In genomic region chr15:71313806-71314205, GRCh38 we compare ENCODE assay signal across 13 cellular contexts.
"Had no signal": no experiment of that assay in that cellular context is flagged by ENCODE, and none has a peak within 500 bp of the region (broad histone marks: within the 10 kb centered on the region; RNA-seq: fewer than 3 reads in every experiment).

No MANE protein-coding gene starts in this region.

- H3K4me3 Mint-ChIP-seq: activated B cell treated with CpG ODN at 0.5 μM for 24 hours; activated CD4-positive, alpha-beta T cell treated with anti-CD3 and anti-CD28 coated beads, Interleukin-2, amount 10 ng/mL, durations not matched to agents 24 days and 14 days; activated naive CD4-positive, alpha-beta T cell treated with anti-CD3 and anti-CD28 coated beads, Interleukin-2, amount 10 ng/mL, durations not matched to agents 7 days and 5 days; activated T-helper 17 cell treated with anti-CD3 and anti-CD28 coated beads, Interleukin-2, amount 50 U/mL, for 72 hours; neural crest cell; stimulated activated naive CD8-positive, alpha-beta T cell treated with anti-CD3 and anti-CD28 coated beads, Interleukin-15, amount 100 ng/mL, for 72 hours; T-helper 1 cell treated with Interleukin-12 subunit alpha and Interleukin-12 subunit beta and Interleukin-4 antibody, amounts not matched to agents 30 μg/mL and 1 μg/mL, for 36 hours had no signal

- ATAC-seq: activated T-helper 17 cell treated with anti-CD3 and anti-CD28 coated beads, Interleukin-2, amount 50 U/mL, for 72 hours; heart right ventricle; stimulated activated naive CD8-positive, alpha-beta T cell treated with anti-CD3 and anti-CD28 coated beads, Interleukin-15, amount 100 ng/mL, for 72 hours had no signal

- H3K27ac Mint-ChIP-seq: activated B cell treated with CpG ODN at 0.5 μM for 24 hours; activated CD4-positive, alpha-beta T cell treated with anti-CD3 and anti-CD28 coated beads, Interleukin-2, amount 10 ng/mL, durations not matched to agents 24 days and 14 days; activated naive CD4-positive, alpha-beta T cell treated with anti-CD3 and anti-CD28 coated beads, Interleukin-2, amount 10 ng/mL, durations not matched to agents 7 days and 5 days; activated T-helper 17 cell treated with anti-CD3 and anti-CD28 coated beads, Interleukin-2, amount 50 U/mL, for 72 hours; stimulated activated naive CD8-positive, alpha-beta T cell treated with anti-CD3 and anti-CD28 coated beads, Interleukin-15, amount 100 ng/mL, for 72 hours; T-helper 1 cell treated with Interleukin-12 subunit alpha and Interleukin-12 subunit beta and Interleukin-4 antibody, amounts not matched to agents 30 μg/mL and 1 μg/mL, for 36 hours had no signal

- DNase-seq: activated B cell treated with CpG ODN at 0.5 μM for 24 hours; activated CD4-positive, alpha-beta T cell treated with anti-CD3 and anti-CD28 coated beads, Interleukin-2, amount 10 ng/mL, durations not matched to agents 24 days and 14 days; activated CD8-positive, alpha-beta memory T cell treated with anti-CD3 and anti-CD28 coated beads for 24 hours; activated naive CD4-positive, alpha-beta T cell treated with anti-CD3 and anti-CD28 coated beads, Interleukin-2, amount 10 ng/mL, durations not matched to agents 7 days and 5 days; activated T-cell treated with anti-CD3 and anti-CD28 coated beads for 4 hours; heart right ventricle; kidney; mesendoderm; stimulated activated CD4-positive, alpha-beta T cell treated with anti-CD3 and anti-CD28 coated beads, Interleukin-4, amount 100 ng/mL, for 4 hours; stimulated activated naive CD8-positive, alpha-beta T cell treated with anti-CD3 and anti-CD28 coated beads, Interleukin-15, amount 100 ng/mL, for 72 hours had no signal

- H3K36me3 Mint-ChIP-seq: activated naive CD4-positive, alpha-beta T cell treated with anti-CD3 and anti-CD28 coated beads, Interleukin-2, amount 10 ng/mL, durations not matched to agents 7 days and 5 days had no signal

- H3K4me1 Mint-ChIP-seq: activated B cell treated with CpG ODN at 0.5 μM for 24 hours; activated CD4-positive, alpha-beta T cell treated with anti-CD3 and anti-CD28 coated beads, Interleukin-2, amount 10 ng/mL, durations not matched to agents 24 days and 14 days; activated naive CD4-positive, alpha-beta T cell treated with anti-CD3 and anti-CD28 coated beads, Interleukin-2, amount 10 ng/mL, durations not matched to agents 7 days and 5 days; activated T-helper 17 cell treated with anti-CD3 and anti-CD28 coated beads, Interleukin-2, amount 50 U/mL, for 72 hours; neural crest cell; stimulated activated naive CD8-positive, alpha-beta T cell treated with anti-CD3 and anti-CD28 coated beads, Interleukin-15, amount 100 ng/mL, for 72 hours had no signal
